ENCODE assay signal across 21 cellular contexts in genomic region chr2:139296672-139297209, GRCh38.
"Had no signal": no experiment of that assay in that cellular context is flagged by ENCODE, and none has a peak within 500 bp of the region (broad histone marks: within the 10 kb centered on the region; RNA-seq: fewer than 3 reads in every experiment).

No MANE protein-coding gene starts in this region.

- H3K9me3 ChIP-seq: adrenal gland, body of pancreas, heart left ventricle, lower lobe of right lung, pancreas had no signal

- H3K27ac ChIP-seq: adrenal gland, body of pancreas, coronary artery, heart left ventricle, lower lobe of right lung, pancreas had no signal

- H3K36me3 ChIP-seq: adrenal gland, heart left ventricle, lower lobe of right lung, pancreas had no signal

- H3K4me1 ChIP-seq: adrenal gland, body of pancreas, heart left ventricle, lower lobe of right lung, pancreas had no signal

- H3K27me3 ChIP-seq: adrenal gland, body of pancreas, heart left ventricle, pancreas had no signal

- DNase-seq: activated CD4-positive, alpha-beta T cell treated with anti-CD3 and anti-CD28 coated beads, Interleukin-2, amount 10 ng/mL, durations not matched to agents 24 days and 14 days; activated CD4-positive, CD25-positive, alpha-beta regulatory T cell; activated CD8-positive, alpha-beta memory T cell treated with anti-CD3 and anti-CD28 coated beads, Interleukin-2, amount 50 U/mL, for 4 hours; activated CD8-positive, alpha-beta T cell treated with anti-CD3 and anti-CD28 coated beads, Interleukin-2, amount 10 ng/mL, durations not matched to agents 7 days and 5 days; activated effector memory CD4-positive, alpha-beta T cell treated with anti-CD3 and anti-CD28 coated beads, Interleukin-2, amount 50 U/mL, for 16 hours; activated T-cell treated with anti-CD3 and anti-CD28 coated beads, Interleukin-2, amount 50 U/mL, for 48 hours; adrenal gland; body of pancreas; central memory CD4-positive, alpha-beta T cell; heart left ventricle; immature natural killer cell; left colon; lower lobe of right lung; midbrain; pancreas; stimulated activated CD4-positive, alpha-beta T cell treated with anti-CD3 and anti-CD28 coated beads, Interleukin-12 subunit alpha, Interleukin-12 subunit beta, amount 100 ng/mL, for 4 hours; stimulated activated CD4-positive, alpha-beta T cell treated with anti-CD3 and anti-CD28 coated beads, Interleukin-2, amount 100 ng/mL, for 24 hours had no signal

- H3K4me3 ChIP-seq: adrenal gland, body of pancreas, coronary artery, heart left ventricle, lower lobe of right lung, pancreas had no signal

- FAIRE-seq: endothelial cell of umbilical vein, frontal cortex, pancreas, TTC549 had no signal

- ATAC-seq: activated CD8-positive, alpha-beta T cell treated with anti-CD3 and anti-CD28 coated beads, Interleukin-2, amount 10 ng/mL, durations not matched to agents 7 days and 5 days; body of pancreas; heart left ventricle; left colon; lower lobe of right lung; pancreas had no signal
